24 cellular contexts compared by ENCODE assay signal in genomic region chr14:58598028-58598850, GRCh38. TPM values are rescaled to one million over a fixed set of nuclear protein-coding genes. Genes with fewer than 3 reads are reported as not detected.
DNase-seq lines count a peak whose midpoint lies in the region; ATAC-seq and TF ChIP-seq lines count a peak whose summit lies in the region.
"Had no signal": no experiment of that assay in that cellular context is flagged by ENCODE, and none has a peak within 500 bp of the region (broad histone marks: within the 10 kb centered on the region; RNA-seq: fewer than 3 reads in every experiment).

No MANE protein-coding gene starts in this region.

- no peaks in the 10 kb centered on the region for H3K27me3 ChIP-seq in CD8-positive, alpha-beta T cell (ENCODE audit: insufficient read depth, low read length)
- H3K27me3 ChIP-seq: heart left ventricle, neutrophil, Peyer's patch, SJCRH30, upper lobe of left lung had no signal

- H3K36me3 Mint-ChIP-seq in activated CD4-positive, alpha-beta memory T cell treated with anti-CD3 and anti-CD28 coated beads for 36 hours, result no peaks in the 10 kb centered on the region
- H3K36me3 Mint-ChIP-seq in activated CD4-positive, alpha-beta memory T cell treated with anti-CD3 and anti-CD28 coated beads, Interleukin-2, amount 10 ng/mL, durations not matched to agents 7 days and 5 days (ENCODE audit: low read depth), result no peaks in the 10 kb centered on the region
- H3K36me3 Mint-ChIP-seq in CD8-positive, alpha-beta T cell, result no peaks in the 10 kb centered on the region
- no peaks in the 10 kb centered on the region for H3K36me3 Mint-ChIP-seq in activated T-helper 1 cell treated with anti-CD3 and anti-CD28 coated beads, Interleukin-12 subunit alpha, Interleukin-12 subunit beta, Interleukin-2, Interleukin-4 antibody, amounts not matched to agents 30 ng/mL and 10 ng/mL and 1 ng/mL, durations not matched to agents 14 hours and 24 hours and 36 hours (ENCODE audit: low read depth)
- no peaks in the 10 kb centered on the region for H3K36me3 Mint-ChIP-seq in naive thymus-derived CD8-positive, alpha-beta T cell
- H3K36me3 Mint-ChIP-seq: brain had no signal

- peaks cover 4% of the 10 kb centered on the region for H3K27me3 Mint-ChIP-seq in activated CD4-positive, alpha-beta memory T cell treated with anti-CD3 and anti-CD28 coated beads for 36 hours
- H3K27me3 Mint-ChIP-seq in activated CD4-positive, alpha-beta memory T cell treated with anti-CD3 and anti-CD28 coated beads, Interleukin-2, amount 10 ng/mL, durations not matched to agents 7 days and 5 days, result no peaks in the 10 kb centered on the region
- peaks cover 27% of the 10 kb centered on the region for H3K27me3 Mint-ChIP-seq in CD8-positive, alpha-beta T cell (ENCODE audit: low read depth)
- peaks cover 3% of the 10 kb centered on the region for H3K27me3 Mint-ChIP-seq in activated T-helper 1 cell treated with anti-CD3 and anti-CD28 coated beads, Interleukin-12 subunit alpha, Interleukin-12 subunit beta, Interleukin-2, Interleukin-4 antibody, amounts not matched to agents 30 ng/mL and 10 ng/mL and 1 ng/mL, durations not matched to agents 14 hours and 24 hours and 36 hours (ENCODE audit: insufficient read depth)
- H3K27me3 Mint-ChIP-seq in naive thymus-derived CD8-positive, alpha-beta T cell, result peaks cover 5 to 53% (median 30%) of the 10 kb centered on the region in 5 donors
- H3K27me3 Mint-ChIP-seq: brain had no signal

- H3K4me3 Mint-ChIP-seq in activated CD4-positive, alpha-beta memory T cell treated with anti-CD3 and anti-CD28 coated beads for 36 hours, result no peak overlapping the region
- no peak overlapping the region for H3K4me3 Mint-ChIP-seq in activated CD4-positive, alpha-beta memory T cell treated with anti-CD3 and anti-CD28 coated beads, Interleukin-2, amount 10 ng/mL, durations not matched to agents 7 days and 5 days
- peak overlapping the region; percentile 42 for H3K4me3 Mint-ChIP-seq in CD8-positive, alpha-beta T cell
- H3K4me3 Mint-ChIP-seq in activated T-helper 1 cell treated with anti-CD3 and anti-CD28 coated beads, Interleukin-12 subunit alpha, Interleukin-12 subunit beta, Interleukin-2, Interleukin-4 antibody, amounts not matched to agents 30 ng/mL and 10 ng/mL and 1 ng/mL, durations not matched to agents 14 hours and 24 hours and 36 hours, result no peak overlapping the region
- H3K4me3 Mint-ChIP-seq in naive thymus-derived CD8-positive, alpha-beta T cell, result peak overlapping the region; percentile 1 to 81 (median 63)
- H3K4me3 Mint-ChIP-seq: brain had no signal

- POLR2A ChIA-PET in activated CD4-positive, alpha-beta memory T cell treated with anti-CD3 and anti-CD28 coated beads for 36 hours (lab: Charles Lee), result interaction anchor here (1.3 kb wide), 1 partner anchor 38 kb away, joined by 3 read pairs; no protein-coding TSS in a partner anchor
- POLR2A ChIA-PET in activated CD4-positive, alpha-beta memory T cell treated with anti-CD3 and anti-CD28 coated beads, Interleukin-2, amount 10 ng/mL, durations not matched to agents 7 days and 5 days (lab: Charles Lee), result no interaction called here
- POLR2A ChIA-PET in CD8-positive, alpha-beta T cell (lab: Charles Lee), result no interaction called here
- POLR2A ChIA-PET in naive thymus-derived CD8-positive, alpha-beta T cell (lab: Charles Lee), result no interaction called here

- H3K4me1 ChIP-seq in CD8-positive, alpha-beta T cell (ENCODE audit: insufficient read depth, low read length), result peaks cover 22% of the 10 kb centered on the region
- H3K4me1 ChIP-seq: HAP-1, heart left ventricle, Peyer's patch, prostate gland, SJCRH30, upper lobe of left lung had no signal

- TF ChIP-seq CTCF in CD8-positive, alpha-beta T cell (IDR thresholded peaks at IDR 0.05), result no peak

- peaks cover 34% of the 10 kb centered on the region for H3K4me1 Mint-ChIP-seq in activated CD4-positive, alpha-beta memory T cell treated with anti-CD3 and anti-CD28 coated beads for 36 hours (ENCODE audit: low read depth)
- peaks cover 13% of the 10 kb centered on the region for H3K4me1 Mint-ChIP-seq in activated CD4-positive, alpha-beta memory T cell treated with anti-CD3 and anti-CD28 coated beads, Interleukin-2, amount 10 ng/mL, durations not matched to agents 7 days and 5 days
- H3K4me1 Mint-ChIP-seq in CD8-positive, alpha-beta T cell (ENCODE audit: low read depth), result peaks cover 26% of the 10 kb centered on the region
- peaks cover 36% of the 10 kb centered on the region for H3K4me1 Mint-ChIP-seq in activated T-helper 1 cell treated with anti-CD3 and anti-CD28 coated beads, Interleukin-12 subunit alpha, Interleukin-12 subunit beta, Interleukin-2, Interleukin-4 antibody, amounts not matched to agents 30 ng/mL and 10 ng/mL and 1 ng/mL, durations not matched to agents 14 hours and 24 hours and 36 hours (ENCODE audit: low read depth)
- peaks cover 8 to 34% (median 28%) of the 10 kb centered on the region in 4 donors for H3K4me1 Mint-ChIP-seq in naive thymus-derived CD8-positive, alpha-beta T cell
- H3K4me1 Mint-ChIP-seq: brain had no signal

- H3K27ac Mint-ChIP-seq in activated CD4-positive, alpha-beta memory T cell treated with anti-CD3 and anti-CD28 coated beads for 36 hours, result no peak overlapping the region
- H3K27ac Mint-ChIP-seq in activated CD4-positive, alpha-beta memory T cell treated with anti-CD3 and anti-CD28 coated beads, Interleukin-2, amount 10 ng/mL, durations not matched to agents 7 days and 5 days, result no peak overlapping the region
- H3K27ac Mint-ChIP-seq in CD8-positive, alpha-beta T cell, result no peak overlapping the region
- H3K27ac Mint-ChIP-seq in activated T-helper 1 cell treated with anti-CD3 and anti-CD28 coated beads, Interleukin-12 subunit alpha, Interleukin-12 subunit beta, Interleukin-2, Interleukin-4 antibody, amounts not matched to agents 30 ng/mL and 10 ng/mL and 1 ng/mL, durations not matched to agents 14 hours and 24 hours and 36 hours, result no peak overlapping the region
- peak overlapping the region in 3 of 10 donors; percentile 22 to 80 (median 68) for H3K27ac Mint-ChIP-seq in naive thymus-derived CD8-positive, alpha-beta T cell
- H3K27ac Mint-ChIP-seq: brain had no signal

- no peaks in the 10 kb centered on the region for H3K9me3 ChIP-seq in CD8-positive, alpha-beta T cell (ENCODE audit: low read length)
- H3K9me3 ChIP-seq: HAP-1, heart left ventricle, neutrophil, Peyer's patch, prostate gland, SJCRH30, upper lobe of left lung had no signal

- no peaks in the 10 kb centered on the region for H3K9me3 Mint-ChIP-seq in activated CD4-positive, alpha-beta memory T cell treated with anti-CD3 and anti-CD28 coated beads for 36 hours
- no peaks in the 10 kb centered on the region for H3K9me3 Mint-ChIP-seq in activated CD4-positive, alpha-beta memory T cell treated with anti-CD3 and anti-CD28 coated beads, Interleukin-2, amount 10 ng/mL, durations not matched to agents 7 days and 5 days
- H3K9me3 Mint-ChIP-seq in CD8-positive, alpha-beta T cell, result no peaks in the 10 kb centered on the region
- no peaks in the 10 kb centered on the region for H3K9me3 Mint-ChIP-seq in activated T-helper 1 cell treated with anti-CD3 and anti-CD28 coated beads, Interleukin-12 subunit alpha, Interleukin-12 subunit beta, Interleukin-2, Interleukin-4 antibody, amounts not matched to agents 30 ng/mL and 10 ng/mL and 1 ng/mL, durations not matched to agents 14 hours and 24 hours and 36 hours
- H3K9me3 Mint-ChIP-seq in naive thymus-derived CD8-positive, alpha-beta T cell, result no peaks in the 10 kb centered on the region
- H3K9me3 Mint-ChIP-seq: brain had no signal

- intact Hi-C loops in activated CD4-positive, alpha-beta memory T cell treated with anti-CD3 and anti-CD28 coated beads for 36 hours (cut with micrococcal nuclease), result loop anchor here (2.0 kb wide), 1 partner anchor 25 kb away; no protein-coding TSS in a partner anchor
- intact Hi-C loops in CD8-positive, alpha-beta T cell (cut with DNase I, micrococcal nuclease), result no loop called here
- intact Hi-C loops in activated T-helper 1 cell treated with anti-CD3 and anti-CD28 coated beads, Interleukin-12 subunit alpha, Interleukin-12 subunit beta, Interleukin-2, Interleukin-4 antibody, amounts not matched to agents 30 ng/mL and 10 ng/mL and 1 ng/mL, durations not matched to agents 14 hours and 24 hours and 36 hours (cut with micrococcal nuclease), result loop anchor here (1.0 to 2.0 kb wide), 2 partner anchors 26 to 39 kb away; partner anchors contain the start of gene DACT1

- no peaks in the 10 kb centered on the region for H3K36me3 ChIP-seq in CD8-positive, alpha-beta T cell (ENCODE audit: insufficient read depth, low read length)
- H3K36me3 ChIP-seq: HAP-1, heart left ventricle, neutrophil, Peyer's patch, prostate gland, SJCRH30, upper lobe of left lung had no signal

- ATAC-seq in CD8-positive, alpha-beta T cell, result peak; percentile 64
- ATAC-seq in naive thymus-derived CD8-positive, alpha-beta T cell, result peak; percentile 95 to 98
- no peak for ATAC-seq in GM21447 (IDR thresholded peaks at IDR 0.05; ENCODE audit: unreplicated experiment)
- no peak for ATAC-seq in GM21526 (IDR thresholded peaks at IDR 0.05; ENCODE audit: low FRiP score, unreplicated experiment)
- ATAC-seq: heart left ventricle had no signal

- no peak overlapping the region for H3K27ac ChIP-seq in CD8-positive, alpha-beta T cell (ENCODE audit: low read depth, low read length)
- H3K27ac ChIP-seq: heart left ventricle, neutrophil, Peyer's patch, prostate gland, SJCRH30, upper lobe of left lung had no signal

- CTCF ChIA-PET in activated CD4-positive, alpha-beta memory T cell treated with anti-CD3 and anti-CD28 coated beads for 36 hours (lab: Charles Lee), result no interaction called here
- CTCF ChIA-PET in activated CD4-positive, alpha-beta memory T cell treated with anti-CD3 and anti-CD28 coated beads, Interleukin-2, amount 10 ng/mL, durations not matched to agents 7 days and 5 days (lab: Charles Lee), result no interaction called here
- CTCF ChIA-PET in CD8-positive, alpha-beta T cell (lab: Charles Lee), result interaction anchor here (0.6 kb wide), 1 partner anchor 97 kb away, joined by 3 read pairs; no protein-coding TSS in a partner anchor

- H3K4me3 ChIP-seq in CD8-positive, alpha-beta T cell (ENCODE audit: low read depth, low read length), result no peak overlapping the region
- H3K4me3 ChIP-seq: HAP-1, heart left ventricle, Peyer's patch, prostate gland, SJCRH30, upper lobe of left lung had no signal

- DNase-seq in activated CD4-positive, alpha-beta memory T cell treated with anti-CD3 and anti-CD28 coated beads for 36 hours, result peak; percentile 16
- no peak for DNase-seq in activated CD4-positive, alpha-beta memory T cell treated with anti-CD3 and anti-CD28 coated beads, Interleukin-2, amount 10 ng/mL, durations not matched to agents 7 days and 5 days
- no peak for DNase-seq in CD8-positive, alpha-beta T cell
- DNase-seq in activated T-helper 1 cell treated with anti-CD3 and anti-CD28 coated beads, Interleukin-12 subunit alpha, Interleukin-12 subunit beta, Interleukin-2, Interleukin-4 antibody, amounts not matched to agents 30 ng/mL and 10 ng/mL and 1 ng/mL, durations not matched to agents 14 hours and 24 hours and 36 hours (ENCODE audit: low spot score), result peak; percentile 8
- DNase-seq in naive thymus-derived CD8-positive, alpha-beta T cell, result peak in 7 of 10 donors; percentile 5 to 70 (median 30)
- no peak for DNase-seq in SIG-M5 treated with dmso at 0.1 percent for 504 hours (lab: John Stamatoyannopoulos, UW; ENCODE audit: unreplicated experiment)
- DNase-seq: activated CD8-positive, alpha-beta memory T cell treated with anti-CD3 and anti-CD28 coated beads, Interleukin-2, amount 50 U/mL, for 4 hours; AML-193; COR-L47; DMS79; effector CD8-positive, alpha-beta T cell; heart left ventricle; Kasumi-1; NCI-H1694; NCI-H510A treated with DMSO at 0.1 percent for 48 hours; Peyer's patch; upper lobe of left lung had no signal

RNA-seq across cellular contexts. Expression of gene DACT1, which starts 39.5 kb away (rescaled TPM):
- total RNA-seq in activated CD4-positive, alpha-beta memory T cell treated with anti-CD3 and anti-CD28 coated beads for 36 hours, result 1 to 10 TPM; 4.3 to 4.7 TPM
- under 1 TPM; 0.81 to 0.93 TPM for total RNA-seq in activated CD4-positive, alpha-beta memory T cell treated with anti-CD3 and anti-CD28 coated beads, Interleukin-2, amount 10 ng/mL, durations not matched to agents 7 days and 5 days
- under 1 TPM; 0.38 to 0.78 TPM for total RNA-seq in CD8-positive, alpha-beta T cell
- 1.6 and 2.3 TPM in 2 replicates for total RNA-seq in activated T-helper 1 cell treated with anti-CD3 and anti-CD28 coated beads, Interleukin-12 subunit alpha, Interleukin-12 subunit beta, Interleukin-2, Interleukin-4 antibody, amounts not matched to agents 30 ng/mL and 10 ng/mL and 1 ng/mL, durations not matched to agents 14 hours and 24 hours and 36 hours
- total RNA-seq in naive thymus-derived CD8-positive, alpha-beta T cell, result 1 to 10 TPM in 1 of 2 experiments, under 1 TPM in 1; 0.82 to 1.4 TPM
- 1 to 10 TPM in 2 of 3 donors, under 1 TPM in 1; 0.75 to 2.6 (median 1.3) TPM for polyA plus RNA-seq in naive thymus-derived CD8-positive, alpha-beta T cell

Comparison
In these comparisons a context has a peak if more than half of its experiments do, and no peak if none do; other contexts are left out.
1. DNase-seq: peak in activated CD4-positive, alpha-beta memory T cell treated with anti-CD3 and anti-CD28 coated beads for 36 hours (single experiment), activated T-helper 1 cell treated with anti-CD3 and anti-CD28 coated beads, Interleukin-12 subunit alpha, Interleukin-12 subunit beta, Interleukin-2, Interleukin-4 antibody, amounts not matched to agents 30 ng/mL and 10 ng/mL and 1 ng/mL, durations not matched to agents 14 hours and 24 hours and 36 hours (single experiment) and naive thymus-derived CD8-positive, alpha-beta T cell (7 of 10); none in activated CD4-positive, alpha-beta memory T cell treated with anti-CD3 and anti-CD28 coated beads, Interleukin-2, amount 10 ng/mL, durations not matched to agents 7 days and 5 days (single experiment), CD8-positive, alpha-beta T cell (0 of 7) and SIG-M5 treated with dmso at 0.1 percent for 504 hours (single experiment).
2. H3K4me3 Mint-ChIP-seq: peak in CD8-positive, alpha-beta T cell (single experiment) and naive thymus-derived CD8-positive, alpha-beta T cell (10 of 10); none in activated CD4-positive, alpha-beta memory T cell treated with anti-CD3 and anti-CD28 coated beads for 36 hours (single experiment), activated CD4-positive, alpha-beta memory T cell treated with anti-CD3 and anti-CD28 coated beads, Interleukin-2, amount 10 ng/mL, durations not matched to agents 7 days and 5 days (single experiment) and activated T-helper 1 cell treated with anti-CD3 and anti-CD28 coated beads, Interleukin-12 subunit alpha, Interleukin-12 subunit beta, Interleukin-2, Interleukin-4 antibody, amounts not matched to agents 30 ng/mL and 10 ng/mL and 1 ng/mL, durations not matched to agents 14 hours and 24 hours and 36 hours (single experiment).
3. ATAC-seq: peak in CD8-positive, alpha-beta T cell (single experiment) and naive thymus-derived CD8-positive, alpha-beta T cell (2 of 2); none in GM21447 (single experiment) and GM21526 (single experiment).
4. intact Hi-C loops: an anchor here in activated CD4-positive, alpha-beta memory T cell treated with anti-CD3 and anti-CD28 coated beads for 36 hours (2.0 kb wide) and activated T-helper 1 cell treated with anti-CD3 and anti-CD28 coated beads, Interleukin-12 subunit alpha, Interleukin-12 subunit beta, Interleukin-2, Interleukin-4 antibody, amounts not matched to agents 30 ng/mL and 10 ng/mL and 1 ng/mL, durations not matched to agents 14 hours and 24 hours and 36 hours (1.0 to 2.0 kb wide); none called in CD8-positive, alpha-beta T cell.